ENCODE assay signal across 13 cellular contexts in the genomic region with DNA sequence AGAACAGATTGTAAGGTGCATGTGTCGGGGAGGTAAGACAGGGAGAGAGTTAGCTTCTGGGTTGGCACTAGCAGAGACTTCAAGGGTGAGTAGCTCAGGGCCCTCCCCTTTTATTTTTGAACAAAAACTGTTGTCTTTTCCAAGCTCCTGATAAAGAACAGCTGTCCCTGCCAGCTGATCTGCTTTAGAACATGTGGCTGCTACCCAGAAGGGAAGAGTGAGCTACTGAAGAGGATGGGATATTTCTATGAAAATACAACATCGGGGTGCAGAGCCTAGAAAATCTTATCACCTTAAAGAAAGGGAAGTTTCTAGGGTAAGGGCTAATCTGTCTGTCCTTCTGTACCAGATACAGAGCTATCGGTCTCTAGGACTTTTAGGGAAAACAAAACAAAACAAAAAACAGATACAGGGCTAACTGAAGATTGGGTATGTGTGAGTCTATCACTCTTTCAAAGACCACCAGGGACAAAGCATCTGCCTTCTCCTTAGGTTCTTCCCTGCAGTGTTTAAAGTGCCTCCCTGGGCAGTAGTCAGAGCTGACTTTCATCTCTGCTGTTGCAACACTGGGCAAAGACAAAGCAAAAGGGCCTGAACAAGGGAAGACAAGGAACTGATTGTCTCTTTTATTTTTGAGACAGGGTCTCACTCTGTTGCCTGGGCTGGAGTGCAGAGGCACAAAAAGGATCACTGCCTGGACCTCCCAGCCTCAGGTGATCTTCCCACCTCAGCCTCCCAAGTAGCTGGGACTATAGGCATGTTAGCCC. TPM values are rescaled to one million over a fixed set of nuclear protein-coding genes. Genes with fewer than 3 reads are reported as not detected.
DNase-seq lines count a peak whose midpoint lies in the region; ATAC-seq and TF ChIP-seq lines count a peak whose summit lies in the region.
"Had no signal": no experiment of that assay in that cellular context is flagged by ENCODE, and none has a peak within 500 bp of the region (broad histone marks: within the 10 kb centered on the region; RNA-seq: fewer than 3 reads in every experiment).

No MANE protein-coding gene starts in this region.

- peak overlapping the region; percentile 40 for H3K27ac Mint-ChIP-seq in activated CD8-positive, alpha-beta T cell treated with anti-CD3 and anti-CD28 coated beads for 36 hours
- H3K27ac Mint-ChIP-seq in activated CD8-positive, alpha-beta T cell treated with anti-CD3 and anti-CD28 coated beads, Interleukin-2, amount 10 ng/mL, durations not matched to agents 7 days and 5 days = no peak overlapping the region
- no peak overlapping the region for H3K27ac Mint-ChIP-seq in activated CD4-positive, alpha-beta T cell treated with anti-CD3 and anti-CD28 coated beads for 36 hours

- H3K4me3 ChIP-seq in transverse colon = no peak overlapping the region
- H3K4me3 ChIP-seq: A549 had no signal

- in situ Hi-C loops in transverse colon (cut with MboI; ENCODE audit: low pct_ligation_motif_present in 1 of 4, low pct_unique_long_range_greater_than_20kb in 1 of 4, low sequenced_read_pairs in 3 of 4) = loop anchor here in 2 of 4 donors (25.0 kb wide), 1 partner anchor 146 kb away; no protein-coding TSS in a partner anchor

- H3K9me3 ChIP-seq in transverse colon = no peaks in the 10 kb centered on the region
- H3K9me3 ChIP-seq: A549 had no signal

- peaks cover 36% of the 10 kb centered on the region for H3K36me3 Mint-ChIP-seq in activated CD8-positive, alpha-beta T cell treated with anti-CD3 and anti-CD28 coated beads for 36 hours (ENCODE audit: low read depth)
- H3K36me3 Mint-ChIP-seq in activated CD8-positive, alpha-beta T cell treated with anti-CD3 and anti-CD28 coated beads, Interleukin-2, amount 10 ng/mL, durations not matched to agents 7 days and 5 days (ENCODE audit: low read depth) = peaks cover 56% of the 10 kb centered on the region
- peaks cover 37% of the 10 kb centered on the region for H3K36me3 Mint-ChIP-seq in activated CD4-positive, alpha-beta T cell treated with anti-CD3 and anti-CD28 coated beads for 36 hours (ENCODE audit: low read depth)

- POLR2A ChIA-PET in activated CD8-positive, alpha-beta T cell treated with anti-CD3 and anti-CD28 coated beads for 36 hours (lab: Charles Lee) = interaction anchor here (0.7 to 1.4 kb wide), 5 partner anchors 10 to 38 kb away, joined by 3 to 5 read pairs (median 3); a partner anchor contains a TSS
- POLR2A ChIA-PET in activated CD8-positive, alpha-beta T cell treated with anti-CD3 and anti-CD28 coated beads, Interleukin-2, amount 10 ng/mL, durations not matched to agents 7 days and 5 days (lab: Charles Lee) = interaction anchor here (0.6 kb wide), 1 partner anchor 123 kb away, joined by 3 read pairs; no protein-coding TSS in a partner anchor
- POLR2A ChIA-PET in activated CD4-positive, alpha-beta T cell treated with anti-CD3 and anti-CD28 coated beads for 36 hours (lab: Charles Lee) = interaction anchor here (1.2 kb wide), 1 partner anchor 209 kb away, joined by 3 read pairs; no protein-coding TSS in a partner anchor

- H3K36me3 ChIP-seq in transverse colon = peaks cover 0 to 48% (median 19%) of the 10 kb centered on the region in 4 donors

- CTCF ChIA-PET in activated CD8-positive, alpha-beta T cell treated with anti-CD3 and anti-CD28 coated beads for 36 hours (lab: Charles Lee) = interaction anchor here (0.8 to 5.2 kb wide), 13 partner anchors 9 to 180 kb away, joined by 3 to 32 read pairs (median 4); a partner anchor contains a TSS
- CTCF ChIA-PET in activated CD8-positive, alpha-beta T cell treated with anti-CD3 and anti-CD28 coated beads, Interleukin-2, amount 10 ng/mL, durations not matched to agents 7 days and 5 days (lab: Charles Lee) = interaction anchor here (0.8 to 5.5 kb wide), 10 partner anchors 9 to 181 kb away, joined by 3 to 44 read pairs (median 4); a partner anchor contains a TSS
- CTCF ChIA-PET in activated CD4-positive, alpha-beta T cell treated with anti-CD3 and anti-CD28 coated beads for 36 hours (lab: Charles Lee) = interaction anchor here (0.6 to 4.9 kb wide), 13 partner anchors 9 to 604 kb away, joined by 3 to 25 read pairs (median 5); no protein-coding TSS in a partner anchor

- TF ChIP-seq POLR2A in erythroblast (IDR thresholded peaks at IDR 0.05; ENCODE audit: low read length) (no peak), transverse colon (IDR thresholded peaks at IDR 0.05) (no peak)

- DNase-seq in activated CD8-positive, alpha-beta T cell treated with anti-CD3 and anti-CD28 coated beads for 36 hours = no peak
- no peak for DNase-seq in activated CD8-positive, alpha-beta T cell treated with anti-CD3 and anti-CD28 coated beads, Interleukin-2, amount 10 ng/mL, durations not matched to agents 7 days and 5 days
- peak; percentile 61 to 79 for DNase-seq in erythroblast (lab: John Stamatoyannopoulos, UW)
- DNase-seq in myocyte (ENCODE audit: low read depth) = peak; percentile 45
- no peak for DNase-seq in transverse colon
- DNase-seq in NOMO-1 (lab: John Stamatoyannopoulos, UW; ENCODE audit: unreplicated experiment in 2 of 2) = no peak
- no peak for DNase-seq in activated CD4-positive, alpha-beta T cell treated with anti-CD3 and anti-CD28 coated beads for 36 hours
- no peak for DNase-seq in activated CD8-positive, alpha-beta memory T cell treated with anti-CD3 and anti-CD28 coated beads for 24 hours
- DNase-seq: NCI-H1092, NCI-H774, T-helper 9 cell had no signal

- H3K4me3 Mint-ChIP-seq in activated CD8-positive, alpha-beta T cell treated with anti-CD3 and anti-CD28 coated beads for 36 hours = no peak overlapping the region
- no peak overlapping the region for H3K4me3 Mint-ChIP-seq in activated CD8-positive, alpha-beta T cell treated with anti-CD3 and anti-CD28 coated beads, Interleukin-2, amount 10 ng/mL, durations not matched to agents 7 days and 5 days
- no peak overlapping the region for H3K4me3 Mint-ChIP-seq in activated CD4-positive, alpha-beta T cell treated with anti-CD3 and anti-CD28 coated beads for 36 hours

- no peaks in the 10 kb centered on the region for H3K27me3 ChIP-seq in transverse colon

- H3K4me1 Mint-ChIP-seq in activated CD8-positive, alpha-beta T cell treated with anti-CD3 and anti-CD28 coated beads for 36 hours (ENCODE audit: low read depth) = peaks cover 2% of the 10 kb centered on the region
- peaks cover 7% of the 10 kb centered on the region for H3K4me1 Mint-ChIP-seq in activated CD8-positive, alpha-beta T cell treated with anti-CD3 and anti-CD28 coated beads, Interleukin-2, amount 10 ng/mL, durations not matched to agents 7 days and 5 days (ENCODE audit: low read depth)
- H3K4me1 Mint-ChIP-seq in activated CD4-positive, alpha-beta T cell treated with anti-CD3 and anti-CD28 coated beads for 36 hours = peaks cover 3% of the 10 kb centered on the region

- H3K27ac ChIP-seq in transverse colon = peak overlapping the region; percentile 68 to 77 (median 77)

- 70 to 72% methylated on average over 2 to 3 of the region's 3 CpGs for WGBS in transverse colon (ENCODE audit: low coverage in 1 of 2), 2 donors

- TF ChIP-seq CTCF in activated CD8-positive, alpha-beta T cell treated with anti-CD3 and anti-CD28 coated beads for 36 hours (IDR thresholded peaks at IDR 0.05) = no peak
- TF ChIP-seq CTCF in transverse colon (IDR thresholded peaks at IDR 0.05) = no peak

- no peaks in the 10 kb centered on the region for H3K27me3 Mint-ChIP-seq in activated CD8-positive, alpha-beta T cell treated with anti-CD3 and anti-CD28 coated beads for 36 hours
- no peaks in the 10 kb centered on the region for H3K27me3 Mint-ChIP-seq in activated CD8-positive, alpha-beta T cell treated with anti-CD3 and anti-CD28 coated beads, Interleukin-2, amount 10 ng/mL, durations not matched to agents 7 days and 5 days (ENCODE audit: low read depth)
- no peaks in the 10 kb centered on the region for H3K27me3 Mint-ChIP-seq in activated CD4-positive, alpha-beta T cell treated with anti-CD3 and anti-CD28 coated beads for 36 hours

- no peaks in the 10 kb centered on the region for H3K9me3 Mint-ChIP-seq in activated CD8-positive, alpha-beta T cell treated with anti-CD3 and anti-CD28 coated beads for 36 hours
- no peaks in the 10 kb centered on the region for H3K9me3 Mint-ChIP-seq in activated CD8-positive, alpha-beta T cell treated with anti-CD3 and anti-CD28 coated beads, Interleukin-2, amount 10 ng/mL, durations not matched to agents 7 days and 5 days (ENCODE audit: insufficient read depth)
- no peaks in the 10 kb centered on the region for H3K9me3 Mint-ChIP-seq in activated CD4-positive, alpha-beta T cell treated with anti-CD3 and anti-CD28 coated beads for 36 hours (ENCODE audit: low read depth)

- no peak for TF ChIP-seq EP300 in transverse colon (IDR thresholded peaks at IDR 0.05; ENCODE audit: low read depth)

- intact Hi-C loops in activated CD8-positive, alpha-beta T cell treated with anti-CD3 and anti-CD28 coated beads for 36 hours (cut with micrococcal nuclease) = no loop called here
- intact Hi-C loops in transverse colon (cut with DNase I; ENCODE audit: low total_unique reads) = no loop called here
- intact Hi-C loops in activated CD4-positive, alpha-beta T cell treated with anti-CD3 and anti-CD28 coated beads for 36 hours (cut with DNase I, micrococcal nuclease) = no loop called here

- H3K4me1 ChIP-seq in transverse colon = peaks cover 23 to 43% (median 34%) of the 10 kb centered on the region in 4 donors

- no peak for ATAC-seq in activated CD8-positive, alpha-beta T cell treated with anti-CD3 and anti-CD28 coated beads for 36 hours
- no peak for ATAC-seq in activated CD8-positive, alpha-beta T cell treated with anti-CD3 and anti-CD28 coated beads, Interleukin-2, amount 10 ng/mL, durations not matched to agents 7 days and 5 days
- no peak for ATAC-seq in activated CD4-positive, alpha-beta T cell treated with anti-CD3 and anti-CD28 coated beads for 36 hours
- ATAC-seq: A549, HCT116 had no signal

RNA-seq across cellular contexts. Expression of a gene that starts 5.0 kb away (rescaled TPM):
- total RNA-seq in activated CD8-positive, alpha-beta T cell treated with anti-CD3 and anti-CD28 coated beads for 36 hours = 10 to 100 TPM; 37.3 to 38.2 TPM
- 10 to 100 TPM; 29.2 to 29.3 TPM for total RNA-seq in activated CD8-positive, alpha-beta T cell treated with anti-CD3 and anti-CD28 coated beads, Interleukin-2, amount 10 ng/mL, durations not matched to agents 7 days and 5 days
- total RNA-seq in myocyte = 3.3 and 5.3 TPM in 2 replicates
- polyA plus RNA-seq in myocyte (2012) = 1.0 TPM
- total RNA-seq in transverse colon = 1 to 10 TPM; 2.2 to 6.5 (median 6.0) TPM
- 10 to 100 TPM; 23.3 to 29.5 TPM for total RNA-seq in activated CD4-positive, alpha-beta T cell treated with anti-CD3 and anti-CD28 coated beads for 36 hours

RNA-seq across cellular contexts. Expression of a gene that starts 10.4 kb away (rescaled TPM):
- total RNA-seq in activated CD8-positive, alpha-beta T cell treated with anti-CD3 and anti-CD28 coated beads for 36 hours = 10 to 100 TPM; 59.7 to 60.1 TPM
- total RNA-seq in activated CD8-positive, alpha-beta T cell treated with anti-CD3 and anti-CD28 coated beads, Interleukin-2, amount 10 ng/mL, durations not matched to agents 7 days and 5 days = 100 to 1,000 TPM; 197 to 198 TPM
- 30.1 and 36.4 TPM in 2 replicates for total RNA-seq in myocyte
- polyA plus RNA-seq in myocyte (2012) = 46.7 TPM
- 10 to 100 TPM; 35.8 to 95.8 (median 46.5) TPM for total RNA-seq in transverse colon
- total RNA-seq in activated CD4-positive, alpha-beta T cell treated with anti-CD3 and anti-CD28 coated beads for 36 hours = 10 to 100 TPM; 81.3 to 88.4 TPM

RNA-seq across cellular contexts. Expression of a gene that starts 43.4 kb away (rescaled TPM):
- total RNA-seq in activated CD8-positive, alpha-beta T cell treated with anti-CD3 and anti-CD28 coated beads for 36 hours = 10 to 100 TPM; 45.7 to 52.6 TPM
- total RNA-seq in activated CD8-positive, alpha-beta T cell treated with anti-CD3 and anti-CD28 coated beads, Interleukin-2, amount 10 ng/mL, durations not matched to agents 7 days and 5 days = 10 to 100 TPM; 66.5 to 67.4 TPM
- total RNA-seq in myocyte = 18.5 and 21.4 TPM in 2 replicates
- polyA plus RNA-seq in myocyte (2012) = 20.0 TPM
- 100 to 1,000 TPM in 1 of 4 donors, 10 to 100 TPM in 3; 43.5 to 134 (median 60.5) TPM for total RNA-seq in transverse colon
- total RNA-seq in activated CD4-positive, alpha-beta T cell treated with anti-CD3 and anti-CD28 coated beads for 36 hours = 10 to 100 TPM; 48.6 to 52.3 TPM

RNA-seq across cellular contexts. Expression of a gene that starts 53.1 kb away (rescaled TPM):
- 10 to 100 TPM; 58.2 to 60.0 TPM for total RNA-seq in activated CD8-positive, alpha-beta T cell treated with anti-CD3 and anti-CD28 coated beads for 36 hours
- total RNA-seq in activated CD8-positive, alpha-beta T cell treated with anti-CD3 and anti-CD28 coated beads, Interleukin-2, amount 10 ng/mL, durations not matched to agents 7 days and 5 days = 10 to 100 TPM; 46.3 to 50.7 TPM
- total RNA-seq in myocyte (35.2 and 43.7 TPM in 2 replicates), transverse colon (10 to 100 TPM; 28.1 to 74.4 (median 47.3) TPM)
- 42.8 TPM for polyA plus RNA-seq in myocyte (2012)
- 10 to 100 TPM; 51.5 to 74.8 TPM for total RNA-seq in activated CD4-positive, alpha-beta T cell treated with anti-CD3 and anti-CD28 coated beads for 36 hours

Comparison
In these comparisons a context has a peak if more than half of its experiments do, and no peak if none do; other contexts are left out.
1. DNase-seq: peak in erythroblast (2 of 2) and myocyte (single experiment); none in activated CD8-positive, alpha-beta T cell treated with anti-CD3 and anti-CD28 coated beads for 36 hours (single experiment), activated CD8-positive, alpha-beta T cell treated with anti-CD3 and anti-CD28 coated beads, Interleukin-2, amount 10 ng/mL, durations not matched to agents 7 days and 5 days (single experiment), transverse colon (single experiment), NOMO-1 (0 of 2), activated CD4-positive, alpha-beta T cell treated with anti-CD3 and anti-CD28 coated beads for 36 hours (single experiment) and activated CD8-positive, alpha-beta memory T cell treated with anti-CD3 and anti-CD28 coated beads for 24 hours (single experiment).